19 cellular contexts compared by ENCODE assay signal in genomic region chr10:65348637-65349036, GRCh38.
"Had no signal": no experiment of that assay in that cellular context is flagged by ENCODE, and none has a peak within 500 bp of the region (broad histone marks: within the 10 kb centered on the region; RNA-seq: fewer than 3 reads in every experiment).

No MANE protein-coding gene starts in this region.

- H3K36me3 ChIP-seq: right lobe of liver, thoracic aorta, upper lobe of right lung had no signal

- H3K4me2 ChIP-seq: smooth muscle cell had no signal

- H3K4me1 ChIP-seq: foreskin keratinocyte, parathyroid adenoma, right lobe of liver, upper lobe of right lung had no signal

- H3K79me2 ChIP-seq: parathyroid adenoma had no signal

- H3K27ac ChIP-seq: dorsolateral prefrontal cortex, foreskin keratinocyte, parathyroid adenoma, right lobe of liver, thoracic aorta, upper lobe of right lung had no signal

- H3K27me3 ChIP-seq: dorsolateral prefrontal cortex, foreskin keratinocyte, right lobe of liver, upper lobe of right lung had no signal

- H3K4me3 ChIP-seq: dorsolateral prefrontal cortex, right lobe of liver, smooth muscle cell, thoracic aorta, upper lobe of right lung had no signal

- DNase-seq: activated CD4-positive, alpha-beta T cell treated with anti-CD3 and anti-CD28 coated beads, Interleukin-2, amount 50 U/mL, for 1 hour; activated CD8-positive, alpha-beta memory T cell treated with anti-CD3 and anti-CD28 coated beads, Interleukin-2, amount 50 U/mL, for 4 hours; activated naive CD4-positive, alpha-beta T cell treated with anti-CD3 and anti-CD28 coated beads for 36 hours; activated T-cell treated with anti-CD3 and anti-CD28 coated beads, Interleukin-2, amount 50 U/mL, for 4 hours; anterior cingulate cortex; caudate nucleus; dorsolateral prefrontal cortex; foreskin keratinocyte; hippocampal formation; kidney; midbrain; right lobe of liver; stimulated activated CD4-positive, alpha-beta T cell treated with anti-CD3 and anti-CD28 coated beads, Interleukin-4, amount 100 ng/mL, for 1 hour; upper lobe of right lung had no signal

- H3K9ac ChIP-seq: parathyroid adenoma had no signal

- ATAC-seq: activated CD4-positive, CD25-positive, alpha-beta regulatory T cell treated with anti-CD3 and anti-CD28 coated beads, Interleukin-2, amount 50 U/mL, for 24 hours; activated T-cell treated with anti-CD3 and anti-CD28 coated beads, Interleukin-2, amount 50 U/mL, for 4 hours; foreskin keratinocyte; left lobe of liver; right lobe of liver; upper lobe of right lung had no signal
